In the genomic region with DNA sequence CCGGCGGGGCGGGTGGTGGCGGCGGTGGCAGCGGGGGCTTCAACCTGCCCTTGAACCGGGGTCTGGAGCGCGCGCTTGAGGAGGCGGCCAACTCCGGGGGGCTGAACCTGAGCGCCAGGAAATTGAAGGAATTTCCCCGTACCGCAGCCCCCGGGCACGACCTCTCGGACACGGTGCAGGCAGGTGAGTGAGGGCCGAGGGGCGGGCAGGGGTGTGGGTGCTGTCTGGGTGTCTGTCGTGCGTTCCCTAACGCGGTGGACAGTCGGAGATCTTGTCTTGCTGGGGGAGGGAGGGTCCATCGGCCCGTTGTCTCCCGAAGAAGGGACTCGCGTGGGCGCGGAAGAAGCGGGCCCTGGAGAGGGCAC, we compare ENCODE assay signal across 8 cellular contexts. TPM values are rescaled to one million over a fixed set of nuclear protein-coding genes. Genes with fewer than 3 reads are reported as not detected.
DNase-seq lines count a peak whose midpoint lies in the region; ATAC-seq, FAIRE-seq and TF ChIP-seq lines count a peak whose summit lies in the region.

No MANE protein-coding gene starts in this region.

- peak overlapping the region; percentile 79 for H2AFZ ChIP-seq in hepatocyte

- H3K4me1 ChIP-seq in hepatocyte (ENCODE audit: insufficient read depth), result peaks cover 20% of the 10 kb centered on the region
- H3K4me1 ChIP-seq in spleen, result peaks cover 11 to 64% (median 49%) of the 10 kb centered on the region in 6 donors

- peak overlapping the region; percentile 92 for H3K27ac ChIP-seq in hepatocyte
- H3K27ac ChIP-seq in spleen, result peak overlapping the region; percentile 76 to 94 (median 92)

- peak overlapping the region; percentile 95 for H3K4me2 ChIP-seq in hepatocyte

- no peaks in the 10 kb centered on the region for H3K27me3 ChIP-seq in hepatocyte
- no peaks in the 10 kb centered on the region for H3K27me3 ChIP-seq in spleen (replicated peaks in 1 of 7)

- peak overlapping the region; percentile 98 for H3K4me3 ChIP-seq in hepatocyte
- H3K4me3 ChIP-seq in spleen, result peak overlapping the region; percentile 76 to 100 (median 98)

- H3K9me3 ChIP-seq in hepatocyte (ENCODE audit: low read depth), result no peaks in the 10 kb centered on the region
- H3K9me3 ChIP-seq in spleen, result no peaks in the 10 kb centered on the region

- intact Hi-C loops in spleen (cut with DNase I; ENCODE audit: low total_unique reads), result loop anchor here (10.0 kb wide), 1 partner anchor 131 kb away; no protein-coding TSS in a partner anchor

- TF ChIP-seq CTCF in hepatocyte (IDR thresholded peaks at IDR 0.05; ENCODE audit: poor library complexity) (no peak), spleen (IDR thresholded peaks at IDR 0.05 in 8 of 11, conservative IDR thresholded peaks at IDR 0.05 in 3 of 11) (no peak)

- H3K9me2 ChIP-seq in hepatocyte (replicated peaks; ENCODE audit: insufficient read depth), result no peaks in the 10 kb centered on the region

- TF ChIP-seq POLR2A in spleen (IDR thresholded peaks at IDR 0.05) (no peak), H54 (IDR thresholded peaks at IDR 0.05; ENCODE audit: low read depth, low read length) (no peak; the same call in 1 of the 2 replicates)

- ATAC-seq in HG02981 (IDR thresholded peaks at IDR 0.05; ENCODE audit: unreplicated experiment), result peak; percentile 5

- H3K36me3 ChIP-seq in hepatocyte (replicated peaks; ENCODE audit: insufficient read depth, low read depth), result no peaks in the 10 kb centered on the region
- no peaks in the 10 kb centered on the region for H3K36me3 ChIP-seq in spleen

- WGBS in hepatocyte (ENCODE audit: low lambda C conversion rate, missing lambda C conversion rate), result 1% methylated on average over 28 of the region's 34 CpGs
- WGBS in spleen, 5 donors, result 0 to 1% (median 1%) methylated on average over 27 to 34 of the region's 34 CpGs

- peaks cover 25% of the 10 kb centered on the region for H4K20me1 ChIP-seq in hepatocyte (ENCODE audit: insufficient read depth, poor library complexity, severe bottlenecking)

- no peak for FAIRE-seq in H54 (lab: Jason Lieb, UNC)

- DNase-seq in ELR (ENCODE audit: low read depth), result peak; percentile 24
- DNase-seq in activated gamma-delta T cell treated with anti-CD3 and anti-CD28 coated beads, Interleukin-2, amount 50 U/mL, for 16 hours (ENCODE audit: low read depth), result peak; percentile 18
- no peak for DNase-seq in hepatocyte (ENCODE audit: low spot score)
- DNase-seq in spleen, result no peak
- DNase-seq in H54 (ENCODE audit: insufficient read length, low spot score), result no peak
- no peak for DNase-seq in DMS153 treated with DMSO at 0.1 percent for 48 hours (lab: John Stamatoyannopoulos, UW; ENCODE audit: unreplicated experiment)
- DNase-seq in foreskin melanocyte, result no peak

- H3K79me2 ChIP-seq in hepatocyte, result peaks cover 63% of the 10 kb centered on the region

RNA-seq across cellular contexts. Expression of gene LRCH1, which starts 0.5 kb away (rescaled TPM):
- total RNA-seq in hepatocyte (14.1 and 16.3 TPM in 2 replicates), spleen (10 to 100 TPM; 31.0 to 41.6 (median 38.6) TPM)
- polyA plus RNA-seq in hepatocyte (5.0 and 5.7 TPM in 2 replicates), spleen (10 to 100 TPM in 1 of 3 donors, 1 to 10 TPM in 2; 7.4 to 10.0 (median 7.4) TPM)

Comparison
In these comparisons a context has a peak if more than half of its experiments do, and no peak if none do; other contexts are left out.
1. DNase-seq: peak in ELR (single experiment) and activated gamma-delta T cell treated with anti-CD3 and anti-CD28 coated beads, Interleukin-2, amount 50 U/mL, for 16 hours (single experiment); none in hepatocyte (single experiment), spleen (single experiment), H54 (single experiment), DMS153 treated with DMSO at 0.1 percent for 48 hours (single experiment) and foreskin melanocyte (single experiment).